In genomic region chr6:38348366-38348765, GRCh38 we compare ENCODE assay signal across 15 cellular contexts.
"Had no signal": no experiment of that assay in that cellular context is flagged by ENCODE, and none has a peak within 500 bp of the region (broad histone marks: within the 10 kb centered on the region; RNA-seq: fewer than 3 reads in every experiment).

No MANE protein-coding gene starts in this region.

- DNase-seq: colonic mucosa; dermis blood vessel endothelial cell; effector CD4-positive, alpha-beta T cell; heart right ventricle; islet precursor cell; mammary epithelial cell; mucosa of descending colon; naive thymus-derived CD8-positive, alpha-beta T cell; posterior cingulate gyrus; small intestine; stimulated activated CD4-positive, alpha-beta T cell treated with anti-CD3 and anti-CD28 coated beads, Interleukin-12 subunit alpha, Interleukin-12 subunit beta, amount 100 ng/mL, for 4 hours; stimulated activated CD4-positive, alpha-beta T cell treated with anti-CD3 and anti-CD28 coated beads, Interleukin-2, amount 100 ng/mL, for 48 hours; stimulated activated naive CD4-positive, alpha-beta T cell treated with Interleukin-2 at 50 U/mL for 16 hours; thyroid gland had no signal

- ATAC-seq: heart right ventricle; left lobe of liver; mucosa of descending colon; naive thymus-derived CD8-positive, alpha-beta T cell had no signal
